Comparison of ENCODE assay signal across 1 cellular context in genomic region chr22:23250424-23251363, GRCh38.
TF ChIP-seq lines count a peak whose summit lies in the region.

No MANE protein-coding gene starts in this region.

TF ChIP-seq in WTC11, 78 proteins besides CTCF, POLR2A, EP300 and RAD21 (continued from another document):
- TF ChIP-seq, protein P1, sequence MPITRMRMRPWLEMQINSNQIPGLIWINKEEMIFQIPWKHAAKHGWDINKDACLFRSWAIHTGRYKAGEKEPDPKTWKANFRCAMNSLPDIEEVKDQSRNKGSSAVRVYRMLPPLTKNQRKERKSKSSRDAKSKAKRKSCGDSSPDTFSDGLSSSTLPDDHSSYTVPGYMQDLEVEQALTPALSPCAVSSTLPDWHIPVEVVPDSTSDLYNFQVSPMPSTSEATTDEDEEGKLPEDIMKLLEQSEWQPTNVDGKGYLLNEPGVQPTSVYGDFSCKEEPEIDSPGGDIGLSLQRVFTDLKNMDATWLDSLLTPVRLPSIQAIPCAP (CRISPR knock-in tag; IDR thresholded peaks at IDR 0.05): no peak
- TF ChIP-seq ZNF317 (CRISPR knock-in tag; IDR thresholded peaks at IDR 0.05; ENCODE audit: borderline replicate concordance, low read depth) (no peak), NR3C1 (CRISPR knock-in tag; conservative IDR thresholded peaks at IDR 0.05; ENCODE audit: low read depth) (no peak), ZNF416 (CRISPR knock-in tag; IDR thresholded peaks at IDR 0.05) (no peak), E2F4 (CRISPR knock-in tag; IDR thresholded peaks at IDR 0.05; ENCODE audit: borderline replicate concordance, low read depth) (no peak)
- TF ChIP-seq, protein P2, sequence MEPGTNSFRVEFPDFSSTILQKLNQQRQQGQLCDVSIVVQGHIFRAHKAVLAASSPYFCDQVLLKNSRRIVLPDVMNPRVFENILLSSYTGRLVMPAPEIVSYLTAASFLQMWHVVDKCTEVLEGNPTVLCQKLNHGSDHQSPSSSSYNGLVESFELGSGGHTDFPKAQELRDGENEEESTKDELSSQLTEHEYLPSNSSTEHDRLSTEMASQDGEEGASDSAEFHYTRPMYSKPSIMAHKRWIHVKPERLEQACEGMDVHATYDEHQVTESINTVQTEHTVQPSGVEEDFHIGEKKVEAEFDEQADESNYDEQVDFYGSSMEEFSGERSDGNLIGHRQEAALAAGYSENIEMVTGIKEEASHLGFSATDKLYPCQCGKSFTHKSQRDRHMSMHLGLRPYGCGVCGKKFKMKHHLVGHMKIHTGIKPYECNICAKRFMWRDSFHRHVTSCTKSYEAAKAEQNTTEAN (CRISPR knock-in tag; IDR thresholded peaks at IDR 0.05): no peak
